In genomic region chr3:73068419-73068818, GRCh38 we compare ENCODE assay signal across 15 cellular contexts. TPM values are rescaled to one million over a fixed set of nuclear protein-coding genes. Genes with fewer than 3 reads are reported as not detected.
DNase-seq lines count a peak whose midpoint lies in the region; ATAC-seq and TF ChIP-seq lines count a peak whose summit lies in the region.
"Had no signal": no experiment of that assay in that cellular context is flagged by ENCODE, and none has a peak within 500 bp of the region (broad histone marks: within the 10 kb centered on the region; RNA-seq: fewer than 3 reads in every experiment).

No MANE protein-coding gene starts in this region.

- H3K9me3 ChIP-seq in right cardiac atrium (ENCODE audit: control insufficient read depth, low read length) (no peaks in the 10 kb centered on the region), adipocyte (ENCODE audit: control insufficient read depth, low read length) (no peaks in the 10 kb centered on the region)
- H3K9me3 ChIP-seq: BLaER1, Caco-2 had no signal

- DNase-seq in Right ventricle myocardium inferior (ENCODE audit: missing footprints) (peak; percentile 64), right cardiac atrium (no peak), AG10803 (ENCODE audit: low read depth) (peak; percentile 38), adipocyte (ENCODE audit: low read depth) (peak; percentile 55), myocyte (ENCODE audit: low read depth) (peak; percentile 62), putamen (ENCODE audit: low spot score) (no peak), SIG-M5 (lab: John Stamatoyannopoulos, UW) (no peak)
- DNase-seq: AML-193; Caco-2; CD8-positive, alpha-beta memory T cell; DMS53; H9 had no signal

- TF ChIP-seq CTCF in AG10803 (conservative IDR thresholded peaks at IDR 0.05; ENCODE audit: low read length), result no peak

- intact Hi-C loops in Right ventricle myocardium inferior (cut with DNase I) (no loop called here), right cardiac atrium (cut with DNase I) (no loop called here)

- 39% methylated on average over 3 of the region's 3 CpGs for WGBS in right cardiac atrium

- peaks cover 29% of the 10 kb centered on the region for H3K36me3 ChIP-seq in adipocyte (ENCODE audit: control insufficient read depth, insufficient read depth, low read length, severe bottlenecking)

- H3K27me3 ChIP-seq in right cardiac atrium (ENCODE audit: control insufficient read depth, insufficient read depth) (no peaks in the 10 kb centered on the region), adipocyte (replicated peaks; ENCODE audit: control insufficient read depth, insufficient read depth, low read length) (no peaks in the 10 kb centered on the region)
- H3K27me3 ChIP-seq: BLaER1 had no signal

- ATAC-seq in Right ventricle myocardium inferior (no peak), right cardiac atrium (no peak), GM21529 (IDR thresholded peaks at IDR 0.05; ENCODE audit: unreplicated experiment) (no peak)

- H3K9ac ChIP-seq in adipocyte (ENCODE audit: low read length), result no peak overlapping the region
- H3K9ac ChIP-seq: BLaER1 had no signal

- H3K27ac ChIP-seq in right cardiac atrium (ENCODE audit: low read length), result no peak overlapping the region
- H3K27ac ChIP-seq: 22Rv1, BLaER1 had no signal

- H3K4me1 ChIP-seq in right cardiac atrium (ENCODE audit: control insufficient read depth, insufficient read depth, low read length), result no peaks in the 10 kb centered on the region
- H3K4me1 ChIP-seq in adipocyte (ENCODE audit: control insufficient read depth, insufficient read depth, low read length), result peaks cover 55% of the 10 kb centered on the region
- H3K4me1 ChIP-seq: Caco-2 had no signal

- H3K4me3 ChIP-seq in right cardiac atrium (ENCODE audit: low read length) (no peak overlapping the region), AG10803 (ENCODE audit: low read length) (no peak overlapping the region), adipocyte (ENCODE audit: low read length) (no peak overlapping the region)
- H3K4me3 ChIP-seq: BLaER1 had no signal

RNA-seq across cellular contexts. Expression of gene EBLN2, which starts 7.0 kb away (rescaled TPM):
- 0.87 TPM for total RNA-seq in Right ventricle myocardium inferior
- 1 to 10 TPM; 1.0 to 2.6 (median 1.2) TPM for total RNA-seq in right cardiac atrium
- polyA plus RNA-seq in right cardiac atrium, result 1.2 TPM
- total RNA-seq in myocyte, result 3.4 and 3.7 TPM in 2 replicates
- 1.3 TPM for polyA plus RNA-seq in myocyte (2012)

Comparison
In these comparisons a context has a peak if more than half of its experiments do, and no peak if none do; other contexts are left out.
1. DNase-seq: peak in Right ventricle myocardium inferior (single experiment), AG10803 (single experiment), adipocyte (single experiment) and myocyte (single experiment); none in right cardiac atrium (0 of 3), putamen (single experiment) and SIG-M5 (single experiment).